8 cellular contexts compared by ENCODE assay signal in the genomic region with DNA sequence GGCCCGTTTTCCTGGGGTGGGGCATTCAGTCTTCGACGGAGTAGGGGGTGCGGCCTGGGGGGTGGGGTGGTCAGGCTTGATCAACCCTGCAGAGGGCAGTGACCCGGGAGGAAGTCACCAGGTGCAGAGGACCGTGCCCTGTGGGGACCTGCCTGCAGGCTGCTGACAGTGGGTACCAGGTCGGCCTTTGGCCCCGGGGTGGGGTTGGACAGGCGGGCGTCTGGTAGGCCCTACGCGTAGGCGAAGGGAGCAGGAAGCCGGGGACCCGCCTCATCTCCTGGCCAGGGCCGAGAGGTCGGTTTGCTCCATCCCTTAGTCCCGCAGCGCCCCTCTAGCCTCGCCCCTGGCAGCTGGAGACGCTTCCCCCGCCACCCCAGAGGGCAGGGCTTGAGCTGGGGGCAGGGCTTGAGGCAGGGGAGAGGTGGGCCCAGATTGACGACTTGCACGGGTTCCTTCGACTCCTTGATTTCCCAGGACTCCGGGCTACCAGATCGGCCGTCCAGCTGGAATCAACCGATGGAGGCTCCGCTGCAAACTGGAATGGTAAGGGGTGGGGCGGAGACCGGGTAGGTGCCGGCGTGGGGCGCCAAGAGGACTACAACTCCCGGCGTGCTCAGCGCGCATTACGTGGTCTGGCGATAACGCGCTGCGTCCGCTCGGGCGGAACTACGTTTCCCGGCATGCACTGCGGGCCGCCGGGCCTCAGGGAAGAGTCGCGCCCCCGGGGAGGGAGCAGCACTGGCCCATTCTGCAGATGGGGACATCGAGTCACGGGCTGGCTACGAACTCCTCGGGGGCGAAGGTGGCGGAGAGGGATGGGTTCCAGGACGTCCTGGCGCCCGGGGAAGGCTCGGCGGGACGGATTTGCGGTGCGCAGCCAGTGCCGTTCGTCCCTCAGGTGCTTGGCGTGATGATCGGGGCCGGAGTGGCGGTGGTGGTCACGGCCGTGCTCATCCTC. TPM values are rescaled to one million over a fixed set of nuclear protein-coding genes. Genes with fewer than 3 reads are reported as not detected.
DNase-seq lines count a peak whose midpoint lies in the region; ATAC-seq, FAIRE-seq and TF ChIP-seq lines count a peak whose summit lies in the region.

Gene PNPLA6 (plus strand): TSS at position 683 of the 958 bp plus-strand sequence. CDS start 72 bp downstream, at position 755.

- ATAC-seq in GM18867 (IDR thresholded peaks at IDR 0.05; ENCODE audit: unreplicated experiment) (peak; percentile 70), HG03103 (IDR thresholded peaks at IDR 0.05; ENCODE audit: low read depth, unreplicated experiment) (peak; percentile 55)

- intact Hi-C loops in A673 (cut with micrococcal nuclease; ENCODE audit: unreplicated experiment), result loop anchor here (10.0 kb wide), 1 partner anchor 141 kb away; no protein-coding TSS in a partner anchor

- H3K4me3 ChIP-seq in A673 (ENCODE audit: low read depth, low read length, poor library complexity, severe bottlenecking) (peak within 1 kb of the TSS; percentile 73), small intestine (ENCODE audit: low read depth in 1 of 2, low read length in 2 of 2) (peak within 1 kb of the TSS; percentile 90 to 93)

- H3K4me1 ChIP-seq in A673 (ENCODE audit: insufficient read depth, low read length, poor library complexity, severe bottlenecking) (no peaks in the 10 kb centered on the region), small intestine (ENCODE audit: control insufficient read depth in 2 of 2, insufficient read depth in 1 of 2, low read depth in 1 of 2, low read length in 1 of 2) (no peaks in the 10 kb centered on the region)

- POLR2A ChIA-PET in A673 (lab: Charles Lee; ENCODE audit: low non-redundant PET), result no interaction called here

- H3K9me3 ChIP-seq in A673 (ENCODE audit: low read depth, low read length, poor library complexity, severe bottlenecking) (no peaks in the 10 kb centered on the region), small intestine (ENCODE audit: control insufficient read depth, low read depth) (no peaks in the 10 kb centered on the region)

- H3K27me3 ChIP-seq in A673 (replicated peaks; ENCODE audit: insufficient read depth, low read depth, low read length, poor library complexity), result no peaks in the 10 kb centered on the region
- no peaks in the 10 kb centered on the region for H3K27me3 ChIP-seq in small intestine (ENCODE audit: control insufficient read depth in 2 of 2, insufficient read depth in 2 of 2, low read length in 2 of 2)

- 0% methylated on average over 68 to 77 of the region's 77 CpGs for WGBS in small intestine, 3 donors

- BruUV-seq in A673 (replicated peaks; lab: Mats Ljungman, UMichigan), result TSS peak; percentile 23

- TF ChIP-seq CTCF in A673 (conservative IDR thresholded peaks at IDR 0.05; ENCODE audit: low read depth, low read length), result no peak
- no peak for TF ChIP-seq CTCF in VCaP (conservative IDR thresholded peaks at IDR 0.05)

- DNase-seq in A673 (ENCODE audit: low spot score), result peak; percentile 97
- peak; percentile 95 for DNase-seq in NCI-H2196 (lab: John Stamatoyannopoulos, UW; ENCODE audit: unreplicated experiment)
- DNase-seq in T47D (ENCODE audit: low read depth in 1 of 2, low spot score in 1 of 2), result peak; percentile 91 to 92
- DNase-seq in iPS-NIHi11 (ENCODE audit: low spot score), result peak; percentile 96
- peak; percentile 92 for DNase-seq in small intestine

- H3K27ac ChIP-seq in A673 (ENCODE audit: low read depth, low read length, poor library complexity, severe bottlenecking) (peak within 1 kb of the TSS; percentile 87), VCaP (peak within 1 kb of the TSS; percentile 64), small intestine (ENCODE audit: low read depth in 1 of 2, low read length in 1 of 2) (peak within 1 kb of the TSS; percentile 95)

- CTCF ChIA-PET in A673 (lab: Charles Lee), result no interaction called here

- no peak for FAIRE-seq in small intestine (lab: Jason Lieb, UNC)

- H3K36me3 ChIP-seq in A673 (ENCODE audit: insufficient read depth, low read length, poor library complexity, severe bottlenecking), result no peaks in the 10 kb centered on the region
- H3K36me3 ChIP-seq in small intestine (ENCODE audit: control insufficient read depth in 2 of 2, insufficient read depth in 2 of 2, low read length in 2 of 2), result peaks cover 8 to 11% of the 10 kb centered on the region in 2 donors

- in situ Hi-C loops in T47D (cut with HindIII; ENCODE audit: low pct_unique_long_range_greater_than_20kb, low sequenced_read_pairs), result no loop called here

RNA-seq across cellular contexts. Expression of gene PNPLA6, which starts in this region (rescaled TPM):
- 70.4 and 73.9 TPM in 2 replicates for total RNA-seq in A673 (2021)
- polyA plus RNA-seq in small intestine, result 100 to 1,000 TPM in 1 of 3 donors, 10 to 100 TPM in 2; 67.8 to 120 (median 89.0) TPM

Comparison
In these comparisons a context has a peak if more than half of its experiments do, and no peak if none do; other contexts are left out.
1. Peak in every context shown above with its lines: DNase-seq, ATAC-seq, H3K4me3 ChIP-seq and H3K27ac ChIP-seq.